Comparison of ENCODE assay signal across 3 cellular contexts in genomic region chr16:742905-743304, GRCh38. TPM values are rescaled to one million over a fixed set of nuclear protein-coding genes. Genes with fewer than 3 reads are reported as not detected.
"Had no signal": no experiment of that assay in that cellular context is flagged by ENCODE, and none has a peak within 500 bp of the region (broad histone marks: within the 10 kb centered on the region; RNA-seq: fewer than 3 reads in every experiment).

No MANE protein-coding gene starts in this region.

RNA-seq across cellular contexts. Expression of gene MSLN, which starts 17.6 kb away (rescaled TPM):
- total RNA-seq: temporal lobe, thyroid gland, vagina had no signal
